In genomic region chr2:121285077-121285449, GRCh38 we compare ENCODE assay signal across 8 cellular contexts. TPM values are rescaled to one million over a fixed set of nuclear protein-coding genes. Genes with fewer than 3 reads are reported as not detected.
A peak's percentile ranks its signal among the peaks of the same experiment; 100 is the strongest.
DNase-seq lines count a peak whose midpoint lies in the region; ATAC-seq, FAIRE-seq and TF ChIP-seq lines count a peak whose summit lies in the region.

Gene TFCP2L1, minus strand, starts transcription at chr2:121285202. Its CDS starts 93 bp downstream, at chr2:121285109.

- no peaks in the 10 kb centered on the region for H3K36me3 Mint-ChIP-seq in activated naive CD8-positive, alpha-beta T cell treated with anti-CD3 and anti-CD28 coated beads for 36 hours

- peaks cover 3 to 5% of the 10 kb centered on the region in 2 donors for H3K4me1 ChIP-seq in kidney (ENCODE audit: control insufficient read depth in 1 of 2, insufficient read depth in 1 of 2, low read depth in 1 of 2, low read length in 2 of 2)

- H3K4me3 ChIP-seq in kidney (ENCODE audit: low read length in 2 of 2): peak within 1 kb of the TSS; percentile 74 to 95

- H3K27ac Mint-ChIP-seq in activated naive CD8-positive, alpha-beta T cell treated with anti-CD3 and anti-CD28 coated beads for 36 hours: no peak within 1 kb of the TSS

- peak; percentile 32 for ATAC-seq in stimulated activated naive CD8-positive, alpha-beta T cell treated with anti-CD3 and anti-CD28 coated beads, Interleukin-15, Interleukin-2, amounts not matched to agents 100 U/mL and 50 U/mL, for 24 hours

- peaks cover 47% of the 10 kb centered on the region for H3K27me3 Mint-ChIP-seq in activated naive CD8-positive, alpha-beta T cell treated with anti-CD3 and anti-CD28 coated beads for 36 hours

- H3K4me1 Mint-ChIP-seq in activated naive CD8-positive, alpha-beta T cell treated with anti-CD3 and anti-CD28 coated beads for 36 hours: peaks cover 7% of the 10 kb centered on the region

- intact Hi-C loops in kidney (cut with DNase I): no loop called here

- peak within 1 kb of the TSS; percentile 78 to 85 for H3K9ac ChIP-seq in kidney (ENCODE audit: low read length in 2 of 2)

- no peak for FAIRE-seq in kidney (lab: Jason Lieb, UNC)

- H3K4me3 Mint-ChIP-seq in activated naive CD8-positive, alpha-beta T cell treated with anti-CD3 and anti-CD28 coated beads for 36 hours: peak within 1 kb of the TSS; percentile 63

- DNase-seq in activated effector memory CD4-positive, alpha-beta T cell treated with anti-CD3 and anti-CD28 coated beads, Interleukin-2, amount 50 U/mL, for 16 hours: peak; percentile 63
- DNase-seq in activated effector memory CD4-positive, alpha-beta T cell treated with Interleukin-2 at 50 U/mL for 16 hours: no peak
- DNase-seq in NCI-H1105 treated with DMSO at 0.1 percent for 48 hours (lab: John Stamatoyannopoulos, UW) (peak; percentile 67), kidney (peak; percentile 87), cerebellar nuclear complex (lab: John Stamatoyannopoulos, UW) (no peak)
- DNase-seq in activated naive CD8-positive, alpha-beta T cell treated with anti-CD3 and anti-CD28 coated beads for 36 hours: peak; percentile 62
- peak; percentile 26 for DNase-seq in stimulated activated naive CD8-positive, alpha-beta T cell treated with anti-CD3 and anti-CD28 coated beads, Interleukin-15, Interleukin-2, amounts not matched to agents 100 U/mL and 50 U/mL, for 24 hours
- no peak for DNase-seq in central memory CD4-positive, alpha-beta T cell

- H3K9me3 Mint-ChIP-seq in activated naive CD8-positive, alpha-beta T cell treated with anti-CD3 and anti-CD28 coated beads for 36 hours: no peaks in the 10 kb centered on the region

- H3K36me3 ChIP-seq in kidney (ENCODE audit: control insufficient read depth in 1 of 2, insufficient read depth in 2 of 2, low read length in 2 of 2): no peaks in the 10 kb centered on the region

- H3K27ac ChIP-seq in kidney (ENCODE audit: low read depth in 2 of 2, low read length in 2 of 2): peak within 1 kb of the TSS; percentile 74 to 92

- no peaks in the 10 kb centered on the region for H3K9me3 ChIP-seq in kidney (ENCODE audit: control insufficient read depth in 1 of 2, low read length in 2 of 2)

- no peak for TF ChIP-seq CTCF in kidney (IDR thresholded peaks at IDR 0.05; ENCODE audit: borderline replicate concordance, extremely low read depth, insufficient read depth)

RNA-seq across cellular contexts. Expression of gene TFCP2L1, which starts in this region (rescaled TPM):
- total RNA-seq in activated naive CD8-positive, alpha-beta T cell treated with anti-CD3 and anti-CD28 coated beads for 36 hours: under 1 TPM; 0.04 to 0.06 TPM
- 172 TPM for total RNA-seq in kidney
- 44.4 TPM for polyA plus RNA-seq in kidney (ENCODE audit: insufficient read depth, low read depth, low replicate concordance)

Comparison
In these comparisons a context has a peak if more than half of its experiments do, and no peak if none do; other contexts are left out.
1. RNA of gene TFCP2L1 (total RNA-seq): 172 TPM in kidney (single experiment); 0.04 to 0.06 TPM in activated naive CD8-positive, alpha-beta T cell treated with anti-CD3 and anti-CD28 coated beads for 36 hours; every median in the first group is over 100 times any median in the second.
2. DNase-seq: peak in activated effector memory CD4-positive, alpha-beta T cell treated with anti-CD3 and anti-CD28 coated beads, Interleukin-2, amount 50 U/mL, for 16 hours (single experiment), NCI-H1105 treated with DMSO at 0.1 percent for 48 hours (single experiment), kidney (single experiment) and stimulated activated naive CD8-positive, alpha-beta T cell treated with anti-CD3 and anti-CD28 coated beads, Interleukin-15, Interleukin-2, amounts not matched to agents 100 U/mL and 50 U/mL, for 24 hours (single experiment); none in activated effector memory CD4-positive, alpha-beta T cell treated with Interleukin-2 at 50 U/mL for 16 hours (single experiment), central memory CD4-positive, alpha-beta T cell (single experiment) and cerebellar nuclear complex (0 of 2).
3. Peak in DNase-seq in activated naive CD8-positive, alpha-beta T cell treated with anti-CD3 and anti-CD28 coated beads for 36 hours; RNA of the gene not detected or under 1 TPM.